In genomic region chr1:184954232-184954995, GRCh38 we compare ENCODE assay signal across 9 cellular contexts. TPM values are rescaled to one million over a fixed set of nuclear protein-coding genes. Genes with fewer than 3 reads are reported as not detected.
DNase-seq lines count a peak whose midpoint lies in the region; ATAC-seq and TF ChIP-seq lines count a peak whose summit lies in the region.
"Had no signal": no experiment of that assay in that cellular context is flagged by ENCODE, and none has a peak within 500 bp of the region (broad histone marks: within the 10 kb centered on the region; RNA-seq: fewer than 3 reads in every experiment).

No MANE protein-coding gene starts in this region.

- no peak overlapping the region for H3K27ac ChIP-seq in OCI-LY3 (ENCODE audit: low read length)
- peak overlapping the region; percentile 29 to 48 for H3K27ac ChIP-seq in coronary artery
- H3K27ac ChIP-seq in sigmoid colon = peak overlapping the region in 3 of 4 donors; percentile 35 to 56 (median 40)
- no peak overlapping the region for H3K27ac ChIP-seq in Peyer's patch

- H3K36me3 Mint-ChIP-seq in T-helper 1 cell treated with Interleukin-12 subunit alpha and Interleukin-12 subunit beta and Interleukin-4 antibody, amounts not matched to agents 30 μg/mL and 1 μg/mL, for 36 hours (ENCODE audit: low read depth) = peaks cover 8% of the 10 kb centered on the region
- H3K36me3 Mint-ChIP-seq: naive B cell had no signal

- H3K27ac Mint-ChIP-seq in T-helper 1 cell treated with Interleukin-12 subunit alpha and Interleukin-12 subunit beta and Interleukin-4 antibody, amounts not matched to agents 30 μg/mL and 1 μg/mL, for 36 hours = no peak overlapping the region

- TF ChIP-seq POLR2A in sigmoid colon (IDR thresholded peaks at IDR 0.05) = no peak
- no peak for TF ChIP-seq POLR2A in Peyer's patch (IDR thresholded peaks at IDR 0.05)

- H4K20me1 ChIP-seq in OCI-LY3 (ENCODE audit: insufficient read depth, low read length) = peaks cover 15% of the 10 kb centered on the region; the same call in 1 of the 2 replicates

- no peak overlapping the region for H3K9ac ChIP-seq in OCI-LY3 (ENCODE audit: low read length)

- H3K36me3 ChIP-seq in OCI-LY3 (replicated peaks; ENCODE audit: low read depth, low read length) (peaks cover 48% of the 10 kb centered on the region), sigmoid colon (no peaks in the 10 kb centered on the region), Peyer's patch (no peaks in the 10 kb centered on the region)

- in situ Hi-C loops in KBM-7 (cut with MboI; ENCODE audit: low pct_unique_long_range_greater_than_20kb, low sequenced_read_pairs) = no loop called here

- H3K4me3 ChIP-seq in OCI-LY3 (ENCODE audit: low read length) (no peak overlapping the region), coronary artery (peak overlapping the region; percentile 11), sigmoid colon (no peak overlapping the region), Peyer's patch (no peak overlapping the region)

- H2AFZ ChIP-seq in OCI-LY3 (ENCODE audit: low read depth, low read length) = no peak overlapping the region

- H3K4me3 Mint-ChIP-seq in T-helper 1 cell treated with Interleukin-12 subunit alpha and Interleukin-12 subunit beta and Interleukin-4 antibody, amounts not matched to agents 30 μg/mL and 1 μg/mL, for 36 hours = peak overlapping the region; percentile 30
- H3K4me3 Mint-ChIP-seq: naive B cell had no signal

- no peaks in the 10 kb centered on the region for H3K9me3 Mint-ChIP-seq in T-helper 1 cell treated with Interleukin-12 subunit alpha and Interleukin-12 subunit beta and Interleukin-4 antibody, amounts not matched to agents 30 μg/mL and 1 μg/mL, for 36 hours
- H3K9me3 Mint-ChIP-seq: naive B cell had no signal

- H3K4me1 ChIP-seq in OCI-LY3 (ENCODE audit: low read length) (peaks cover 17% of the 10 kb centered on the region), sigmoid colon (peaks cover 0 to 75% (median 32%) of the 10 kb centered on the region in 4 donors), Peyer's patch (no peaks in the 10 kb centered on the region)

- peaks cover 2% of the 10 kb centered on the region for H3K27me3 Mint-ChIP-seq in T-helper 1 cell treated with Interleukin-12 subunit alpha and Interleukin-12 subunit beta and Interleukin-4 antibody, amounts not matched to agents 30 μg/mL and 1 μg/mL, for 36 hours (ENCODE audit: low read depth)
- H3K27me3 Mint-ChIP-seq: naive B cell had no signal

- WGBS in sigmoid colon, 2 donors = 49 to 74% methylated on average over 4 of the region's 4 CpGs

- peak; percentile 33; the same call in 1 of the 2 replicates for TF ChIP-seq CTCF in OCI-LY3 (IDR thresholded peaks at IDR 0.05; ENCODE audit: low read depth, low read length)
- no peak for TF ChIP-seq CTCF in coronary artery (IDR thresholded peaks at IDR 0.05)
- TF ChIP-seq CTCF in sigmoid colon (IDR thresholded peaks at IDR 0.05) = no peak
- no peak for TF ChIP-seq CTCF in Peyer's patch (IDR thresholded peaks at IDR 0.05)

- H3K4me1 Mint-ChIP-seq in T-helper 1 cell treated with Interleukin-12 subunit alpha and Interleukin-12 subunit beta and Interleukin-4 antibody, amounts not matched to agents 30 μg/mL and 1 μg/mL, for 36 hours (ENCODE audit: low read depth) = peaks cover 18% of the 10 kb centered on the region
- H3K4me1 Mint-ChIP-seq: naive B cell had no signal

- no peaks in the 10 kb centered on the region for H3K27me3 ChIP-seq in OCI-LY3 (ENCODE audit: low read depth, low read length)
- no peaks in the 10 kb centered on the region for H3K27me3 ChIP-seq in sigmoid colon
- H3K27me3 ChIP-seq in Peyer's patch = no peaks in the 10 kb centered on the region

- intact Hi-C loops in sigmoid colon (cut with DNase I) = no loop called here

- H3K79me2 ChIP-seq in OCI-LY3 (ENCODE audit: low read length) = peaks cover 95% of the 10 kb centered on the region

- H3K9me3 ChIP-seq in OCI-LY3 (ENCODE audit: insufficient read depth, low read length) (no peaks in the 10 kb centered on the region), sigmoid colon (no peaks in the 10 kb centered on the region), Peyer's patch (no peaks in the 10 kb centered on the region)

- no peak for ATAC-seq in HG03521 (IDR thresholded peaks at IDR 0.05; ENCODE audit: unreplicated experiment)

- DNase-seq in T-helper 1 cell (no peak), coronary artery (ENCODE audit: low spot score) (no peak), sigmoid colon (no peak), KBM-7 (no peak), Peyer's patch (no peak)
- DNase-seq: naive B cell had no signal

- H3K4me2 ChIP-seq in OCI-LY3 (ENCODE audit: low read length) = peak overlapping the region; percentile 24

- TF ChIP-seq EP300 in sigmoid colon (IDR thresholded peaks at IDR 0.05) = no peak

RNA-seq across cellular contexts. Expression of gene NIBAN1, which starts 19.9 kb away (rescaled TPM):
- total RNA-seq in sigmoid colon (100 to 1,000 TPM; 311 to 384 (median 369) TPM), Peyer's patch (10 to 100 TPM in 2 of 4 donors, 1 to 10 TPM in 2; 7.7 to 32.2 (median 9.5) TPM)
- polyA plus RNA-seq in sigmoid colon = 10 to 100 TPM in 1 of 3 donors, 1 to 10 TPM in 2; 1.4 to 12.2 (median 8.4) TPM

Comparison
In these comparisons a context has a peak if more than half of its experiments do, and no peak if none do; other contexts are left out.
1. H3K27ac ChIP-seq: peak in coronary artery (2 of 2) and sigmoid colon (3 of 4); none in OCI-LY3 (single experiment) and Peyer's patch (0 of 4).
2. RNA of gene NIBAN1, which starts 19.9 kb away (total RNA-seq): 311 to 384 TPM in sigmoid colon; 7.7 to 32.2 TPM in Peyer's patch; every median in the first group is over 4 times any median in the second.